Comparison of ENCODE assay signal across 8 cellular contexts in the genomic region with DNA sequence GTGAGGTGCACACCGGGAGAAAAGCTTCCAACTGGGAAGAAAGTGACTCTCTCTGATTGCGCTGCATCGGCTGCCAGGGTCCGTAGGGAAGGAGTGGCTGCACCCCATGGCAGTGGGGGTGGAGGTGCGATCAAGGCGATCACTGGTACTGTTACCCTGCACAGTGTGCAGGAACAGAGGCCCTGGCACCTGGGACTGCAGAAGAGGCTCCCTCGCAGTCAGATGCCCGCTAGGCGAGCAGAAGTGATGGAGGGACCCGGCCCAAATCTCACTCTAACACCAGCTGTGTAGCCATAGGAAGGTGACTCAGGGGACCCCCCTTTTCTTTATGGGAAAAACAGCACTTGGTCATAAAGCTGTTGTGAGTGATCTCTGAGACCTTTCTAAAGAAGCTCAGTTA.
"Had no signal": no experiment of that assay in that cellular context is flagged by ENCODE, and none has a peak within 500 bp of the region (broad histone marks: within the 10 kb centered on the region; RNA-seq: fewer than 3 reads in every experiment).

No MANE protein-coding gene starts in this region.

- H2AFZ ChIP-seq: GM23248 had no signal

- FAIRE-seq: H54, HTR-8/SVneo, K562 had no signal

- DNase-seq: GM23248, GOT3, H9, HCEC 1CT, IMR-90 had no signal

- H3K27ac ChIP-seq: GM23248 had no signal

- H3K9ac ChIP-seq: GM23248 had no signal

- H3K4me3 ChIP-seq: GM23248, K562 had no signal
